In genomic region chr11:66619080-66619554, GRCh38 we compare ENCODE assay signal across 8 cellular contexts. TPM values are rescaled to one million over a fixed set of nuclear protein-coding genes. Genes with fewer than 3 reads are reported as not detected.
DNase-seq lines count a peak whose midpoint lies in the region; ATAC-seq, FAIRE-seq and TF ChIP-seq lines count a peak whose summit lies in the region.

No MANE protein-coding gene starts in this region.

- H3K9me3 Mint-ChIP-seq in Calu3 (ENCODE audit: low read depth, unreplicated experiment) = no peaks in the 10 kb centered on the region

- peaks cover 74% of the 10 kb centered on the region for H3K36me3 Mint-ChIP-seq in Calu3 (ENCODE audit: insufficient read depth, unreplicated experiment)

- WGBS in GM12878 (ENCODE audit: insufficient coverage, insufficient replicate concordance, low lambda C conversion rate, missing lambda C conversion rate) = 36% methylated on average over 4 of the region's 4 CpGs
- 31% methylated on average over 4 of the region's 4 CpGs for WGBS in suprapubic skin

- FAIRE-seq in GM12878 (lab: Jason Lieb, UNC) = no peak

- no peak for TF ChIP-seq EP300 in GM12878 (IDR thresholded peaks at IDR 0.05; ENCODE audit: borderline replicate concordance in 1 of 2, control insufficient read depth in 1 of 2, low read depth in 2 of 2, low read length in 2 of 2)
- no peak for TF ChIP-seq EP300 in suprapubic skin (IDR thresholded peaks at IDR 0.05)

- H3K4me1 ChIP-seq in MM.1S (ENCODE audit: low read length) (peaks cover 11% of the 10 kb centered on the region; the same call in 1 of the 2 replicates), GM12878 (ENCODE audit: control insufficient read depth, insufficient read depth, low read length) (0 out of 2 replicates have a peak, but pooled peaks cover 2% of the 10 kb centered on the region), suprapubic skin (peaks cover 58% of the 10 kb centered on the region)

- ATAC-seq in GM12878 (peak; percentile 26), HG03280 (IDR thresholded peaks at IDR 0.05; ENCODE audit: unreplicated experiment) (no peak), HG03025 (IDR thresholded peaks at IDR 0.05; ENCODE audit: low FRiP score, unreplicated experiment) (no peak)

- DNase-seq in Calu3 = no peak
- DNase-seq in MM.1S = peak; percentile 61
- DNase-seq in GM12878 (ENCODE audit: low read depth, low spot score) = no peak
- peak; percentile 52 for DNase-seq in kidney glomerular epithelial cell (lab: John Stamatoyannopoulos, UW)
- no peak for DNase-seq in suprapubic skin (ENCODE audit: low spot score in 2 of 2)
- no peak for DNase-seq in A172 (ENCODE audit: low spot score)

- BruUV-seq in Calu3 (replicated peaks; lab: Mats Ljungman, UMichigan) = no TSS peak
- BruUV-seq in GM12878 (replicated peaks; lab: Mats Ljungman, UMichigan) = no TSS peak

- CTCF ChIA-PET in Calu3 (lab: Charles Lee) (interaction anchor here (0.8 to 1.3 kb wide), 2 partner anchors 19 to 44 kb away, joined by 3 to 4 read pairs; partner anchors contain the start of gene RBM4), GM12878 (lab: Yijun Ruan, JAX) (interaction anchor here (0.6 to 10.1 kb wide), 8 partner anchors 17 to 884 kb away, joined by 3 to 71 read pairs (median 4); partner anchors contain the start of genes CCDC87, CCS, RBM4 and RBM4B)

- RAD21 ChIA-PET in GM12878 (lab: Charles Lee; ENCODE audit: unreplicated experiment) = interaction anchor here (0.6 to 3.8 kb wide), 10 partner anchors 10 to 73 kb away, joined by 3 to 25 read pairs (median 4); partner anchors contain the start of genes ACTN3, CCDC87, CCS and RBM4

- peak overlapping the region; percentile 97 for H3K4me2 ChIP-seq in MM.1S (ENCODE audit: low read depth, low read length)
- H3K4me2 ChIP-seq in GM12878 (ENCODE audit: control insufficient read depth, insufficient read depth) = peak overlapping the region; percentile 64

- SMC1A ChIA-PET in GM12878 (lab: Charles Lee; ENCODE audit: uncharacterized antibody, unreplicated experiment) = interaction anchor here (0.8 to 5.2 kb wide), 13 partner anchors 8 to 223 kb away, joined by 3 to 28 read pairs (median 4); partner anchors contain the start of genes CCDC87, CCS, RBM4 and RBM4B

- peak overlapping the region; percentile 80 for H3K27ac ChIP-seq in MM.1S (ENCODE audit: low read length)
- H3K27ac ChIP-seq in GM12878 (ENCODE audit: control insufficient read depth, insufficient read depth) = peak overlapping the region; percentile 40
- peak overlapping the region; percentile 94 for H3K27ac ChIP-seq in suprapubic skin

- peaks cover 20% of the 10 kb centered on the region for H3F3A ChIP-seq in MM.1S (ENCODE audit: insufficient read depth, low read length)

- H3K9ac ChIP-seq in MM.1S (ENCODE audit: low read length) (peak overlapping the region; percentile 99), GM12878 (ENCODE audit: control insufficient read depth, insufficient read depth, low read length) (peak overlapping the region; percentile 70)

- TF ChIP-seq CTCF in Calu3 (IDR thresholded peaks at IDR 0.05; ENCODE audit: unreplicated experiment) (no peak), MM.1S (IDR thresholded peaks at IDR 0.05; ENCODE audit: low read length) (no peak), GM12878 (IDR thresholded peaks at IDR 0.05 in 2 of 3, conservative IDR thresholded peaks at IDR 0.05 in 1 of 3; ENCODE audit: control insufficient read depth in 2 of 3, extremely low read depth in 1 of 3, insufficient read depth in 1 of 3, low read depth in 3 of 3, low read length in 3 of 3) (no peak), suprapubic skin (IDR thresholded peaks at IDR 0.05) (no peak)

- H3K27me3 ChIP-seq in MM.1S (replicated peaks; ENCODE audit: insufficient read depth, low read length) = no peaks in the 10 kb centered on the region
- H3K27me3 ChIP-seq in GM12878 (replicated peaks in 1 of 2; ENCODE audit: control insufficient read depth in 2 of 2, insufficient read depth in 2 of 2, low read length in 1 of 2) = no peaks in the 10 kb centered on the region
- H3K27me3 ChIP-seq in suprapubic skin = no peaks in the 10 kb centered on the region

- TF ChIP-seq POLR2A in GM12878 (IDR thresholded peaks at IDR 0.05; ENCODE audit: low read depth, low read length) = no peak
- TF ChIP-seq POLR2A in suprapubic skin (IDR thresholded peaks at IDR 0.05) = peak in 1 of 2 donors; percentile 29

- H3K4me3 ChIP-seq in MM.1S (ENCODE audit: low read length) (peak overlapping the region; percentile 100), GM12878 (peak overlapping the region; percentile 90), suprapubic skin (peak overlapping the region; percentile 80)

- peak overlapping the region; percentile 99 for H3K4me3 Mint-ChIP-seq in Calu3 (ENCODE audit: low read depth, unreplicated experiment)

- peaks cover 89% of the 10 kb centered on the region for H3K79me2 ChIP-seq in MM.1S (ENCODE audit: low read length)
- peaks cover 81% of the 10 kb centered on the region for H3K79me2 ChIP-seq in GM12878 (ENCODE audit: control insufficient read depth, insufficient read depth, low read length)

- no peaks in the 10 kb centered on the region for H3K27me3 Mint-ChIP-seq in Calu3 (ENCODE audit: unreplicated experiment)

- no peak for TF ChIP-seq RAD21 in GM12878 (IDR thresholded peaks at IDR 0.05; ENCODE audit: insufficient read depth, low read depth, low read length)

- no peak overlapping the region for H2AFZ ChIP-seq in MM.1S (ENCODE audit: low read length)
- H2AFZ ChIP-seq in GM12878 (ENCODE audit: control insufficient read depth, low read depth, low read length) = no peak overlapping the region

- H3K9me2 ChIP-seq in MM.1S (replicated peaks; ENCODE audit: insufficient read depth, low read length) = no peaks in the 10 kb centered on the region

- peaks cover 36% of the 10 kb centered on the region for H3K4me1 Mint-ChIP-seq in Calu3 (ENCODE audit: low read depth, unreplicated experiment)

- POLR2A ChIA-PET in GM12878 (lab: Charles Lee) = interaction anchor here (0.8 to 8.7 kb wide), 8 partner anchors 9 to 40 kb away, joined by 3 to 105 read pairs (median 4); partner anchors contain the start of genes CCDC87, CCS and RBM4

- H3K27ac Mint-ChIP-seq in Calu3 (ENCODE audit: unreplicated experiment) = peak overlapping the region; percentile 99

- H4K20me1 ChIP-seq in MM.1S (ENCODE audit: insufficient read depth, low read length) (peaks cover 70% of the 10 kb centered on the region), GM12878 (ENCODE audit: control insufficient read depth, insufficient read depth) (peaks cover 29% of the 10 kb centered on the region)

- intact Hi-C loops in Calu3 (cut with micrococcal nuclease; ENCODE audit: unreplicated experiment) = no loop called here
- intact Hi-C loops in GM12878 (cut with micrococcal nuclease; ENCODE audit: unreplicated experiment) = no loop called here

- in situ Hi-C loops in GM12878 (cut with MboI) = no loop called here

- H3K36me3 ChIP-seq in MM.1S (replicated peaks; ENCODE audit: insufficient read depth, low read length) = peaks cover 13% of the 10 kb centered on the region; the same call in 1 of the 2 replicates
- H3K36me3 ChIP-seq in GM12878 (ENCODE audit: control insufficient read depth in 2 of 2, insufficient read depth in 2 of 2, low read length in 1 of 2) = peaks cover 6 to 24% of the 10 kb centered on the region in 2 experiments; a peak in 3 of 4 replicates
- peaks cover 12% of the 10 kb centered on the region for H3K36me3 ChIP-seq in suprapubic skin

- H3K9me3 ChIP-seq in MM.1S (replicated peaks; ENCODE audit: insufficient read depth, low read length) = no peaks in the 10 kb centered on the region
- H3K9me3 ChIP-seq in GM12878 (replicated peaks; ENCODE audit: control insufficient read depth, insufficient read depth, low read length) = no peaks in the 10 kb centered on the region
- H3K9me3 ChIP-seq in suprapubic skin = no peaks in the 10 kb centered on the region

RNA-seq across cellular contexts. Expression of gene RBM14, which starts 2.7 kb away (rescaled TPM):
- total RNA-seq in Calu3 (2022) (102 and 107 TPM in 2 replicates), GM12878 (2014; rRNA removed) (51.2 and 63.3 TPM in 2 replicates), GM12878 (2014; rRNA removed; fragmentation: Illumina TruSeq; extraction: Trizol) (30.6 and 34.4 TPM in 2 replicates), GM12878 (2021) (114 and 133 TPM in 2 replicates), suprapubic skin (10 to 100 TPM; 53.2 to 96.1 (median 84.5) TPM)
- 243 and 263 TPM in 2 replicates for total RNA-seq in GM12878 (2013; cell fraction: nucleolus; rRNA removed)
- 22.8 TPM for polyA plus RNA-seq in GM12878 (2011; ENCODE audit: low read depth)
- polyA plus RNA-seq in GM12878 (2011; rRNA removed) (18.1 and 29.0 TPM in 2 replicates), GM12878 (2014; fragmentation: Illumina TruSeq; extraction: Trizol) (33.3 and 34.4 TPM in 2 replicates), GM12878 (2014; fragmentation: Nextera tagmentation; extraction: Ambion mirVana) (10 to 100 TPM in 1 of 2 experiments, 1 to 10 TPM in 1; 5.4 to 16.1 TPM), GM12878 (2014; rRNA removed) (54.6 and 59.2 TPM in 2 replicates), GM12878 (2016; fragmentation: Nextera tagmentation; extraction: Ambion mirVana) (100 to 1,000 TPM; 138 to 140 TPM)
- polyA plus RNA-seq in GM12878 (2011; cell fraction: cytosol; rRNA removed) = 47.4 and 54.9 TPM in 2 replicates
- 69.1 and 106 TPM in 2 replicates for polyA plus RNA-seq in GM12878 (2011; cell fraction: nucleus; rRNA removed)
- 39.7 and 50.2 TPM in 2 replicates for polyA plus RNA-seq in GM12878 (2012)
- polyA minus RNA-seq in GM12878 (2011; rRNA and poly(A)+ RNA removed) = 24.4 and 42.8 TPM in 2 replicates
- 30.7 and 36.0 TPM in 2 replicates for polyA minus RNA-seq in GM12878 (2011; cell fraction: cytosol; rRNA and poly(A)+ RNA removed)
- polyA minus RNA-seq in GM12878 (2011; cell fraction: nucleus; rRNA and poly(A)+ RNA removed) = 45.9 and 78.7 TPM in 2 replicates
- 42.8 and 43.4 TPM in 2 replicates for total RNA-seq in A172 (2014; rRNA removed; shearing (Covaris generic))

RNA-seq across cellular contexts. Expression of gene RBM4, which starts 19.4 kb away (rescaled TPM):
- 137 and 144 TPM in 2 replicates for total RNA-seq in Calu3 (2022)
- total RNA-seq in GM12878 (2013; cell fraction: nucleolus; rRNA removed) = 142 and 143 TPM in 2 replicates
- 98.9 and 105 TPM in 2 replicates for total RNA-seq in GM12878 (2014; rRNA removed)
- total RNA-seq in GM12878 (2014; rRNA removed; fragmentation: Illumina TruSeq; extraction: Trizol) = 107 and 108 TPM in 2 replicates
- total RNA-seq in GM12878 (2021) = 112 and 130 TPM in 2 replicates
- polyA plus RNA-seq in GM12878 (2011; ENCODE audit: low read depth) = 132 TPM
- polyA plus RNA-seq in GM12878 (2011; rRNA removed) = 170 and 175 TPM in 2 replicates
- 143 and 169 TPM in 2 replicates for polyA plus RNA-seq in GM12878 (2011; cell fraction: cytosol; rRNA removed)
- polyA plus RNA-seq in GM12878 (2011; cell fraction: nucleus; rRNA removed) = 132 and 151 TPM in 2 replicates
- 111 and 127 TPM in 2 replicates for polyA plus RNA-seq in GM12878 (2012)
- 115 and 121 TPM in 2 replicates for polyA plus RNA-seq in GM12878 (2014; fragmentation: Illumina TruSeq; extraction: Trizol)
- 100 to 1,000 TPM; 163 to 224 TPM for polyA plus RNA-seq in GM12878 (2014; fragmentation: Nextera tagmentation; extraction: Ambion mirVana)
- polyA plus RNA-seq in GM12878 (2014; rRNA removed) = 128 and 135 TPM in 2 replicates
- 100 to 1,000 TPM; 141 to 144 TPM for polyA plus RNA-seq in GM12878 (2016; fragmentation: Nextera tagmentation; extraction: Ambion mirVana)
- polyA minus RNA-seq in GM12878 (2011; rRNA and poly(A)+ RNA removed) = 132 and 251 TPM in 2 replicates
- 37.8 and 46.9 TPM in 2 replicates for polyA minus RNA-seq in GM12878 (2011; cell fraction: cytosol; rRNA and poly(A)+ RNA removed)
- 55.6 and 83.2 TPM in 2 replicates for polyA minus RNA-seq in GM12878 (2011; cell fraction: nucleus; rRNA and poly(A)+ RNA removed)
- 10 to 100 TPM; 82.5 to 100.0 (median 91.4) TPM for total RNA-seq in suprapubic skin
- 92.5 and 94.1 TPM in 2 replicates for total RNA-seq in A172 (2014; rRNA removed; shearing (Covaris generic))

RNA-seq across cellular contexts. Expression of gene CCS, which starts 26.1 kb away (rescaled TPM):
- total RNA-seq in Calu3 (2022) (33.2 and 34.2 TPM in 2 replicates), GM12878 (2014; rRNA removed) (35.8 and 40.6 TPM in 2 replicates), GM12878 (2014; rRNA removed; fragmentation: Illumina TruSeq; extraction: Trizol) (25.3 and 25.8 TPM in 2 replicates), GM12878 (2021) (33.8 and 35.3 TPM in 2 replicates), suprapubic skin (10 to 100 TPM; 14.1 to 36.3 (median 20.2) TPM)
- 40.3 and 53.9 TPM in 2 replicates for total RNA-seq in GM12878 (2013; cell fraction: nucleolus; rRNA removed)
- polyA plus RNA-seq in GM12878 (2011; ENCODE audit: low read depth) = 21.2 TPM
- polyA plus RNA-seq in GM12878 (2011; rRNA removed) (10.9 and 15.7 TPM in 2 replicates), GM12878 (2014; fragmentation: Illumina TruSeq; extraction: Trizol) (7.0 and 20.5 TPM in 2 replicates), GM12878 (2014; fragmentation: Nextera tagmentation; extraction: Ambion mirVana) (1 to 10 TPM; 1.5 to 7.6 TPM), GM12878 (2014; rRNA removed) (44.2 and 46.6 TPM in 2 replicates), GM12878 (2016; fragmentation: Nextera tagmentation; extraction: Ambion mirVana) (10 to 100 TPM; 41.9 to 44.1 TPM)
- polyA plus RNA-seq in GM12878 (2011; cell fraction: cytosol; rRNA removed) = 22.9 and 31.7 TPM in 2 replicates
- polyA plus RNA-seq in GM12878 (2011; cell fraction: nucleus; rRNA removed) = 64.7 and 70.2 TPM in 2 replicates
- polyA plus RNA-seq in GM12878 (2012) = 47.0 and 47.3 TPM in 2 replicates
- 12.5 and 20.3 TPM in 2 replicates for polyA minus RNA-seq in GM12878 (2011; rRNA and poly(A)+ RNA removed)
- polyA minus RNA-seq in GM12878 (2011; cell fraction: cytosol; rRNA and poly(A)+ RNA removed) = 11.5 and 13.1 TPM in 2 replicates
- polyA minus RNA-seq in GM12878 (2011; cell fraction: nucleus; rRNA and poly(A)+ RNA removed) = 8.3 and 14.5 TPM in 2 replicates
- total RNA-seq in A172 (2014; rRNA removed; shearing (Covaris generic)) = 12.4 and 16.6 TPM in 2 replicates

RNA-seq across cellular contexts. Expression of gene CCDC87, which starts 26.3 kb away (rescaled TPM):
- total RNA-seq in Calu3 (2022) (0.91 and 1.0 TPM in 2 replicates), GM12878 (2014; rRNA removed) (0.17 TPM in 1 of 2 replicates, not detected in the other), GM12878 (2014; rRNA removed; fragmentation: Illumina TruSeq; extraction: Trizol) (0.09 TPM in 1 of 2 replicates, not detected in the other), GM12878 (2021) (0.08 and 0.13 TPM in 2 replicates), suprapubic skin (under 1 TPM in 2 of 4 donors, not detected in 2; 0.30 to 0.55 TPM)
- 0.98 and 1.3 TPM in 2 replicates for total RNA-seq in GM12878 (2013; cell fraction: nucleolus; rRNA removed)
- polyA plus RNA-seq in GM12878 (2011; ENCODE audit: low read depth) = not detected
- polyA plus RNA-seq in GM12878 (2011; rRNA removed) (0.04 TPM in 1 of 2 replicates, not detected in the other), GM12878 (2014; fragmentation: Illumina TruSeq; extraction: Trizol) (0.07 TPM in 1 of 2 replicates, not detected in the other), GM12878 (2014; fragmentation: Nextera tagmentation; extraction: Ambion mirVana) (under 1 TPM in 1 of 2 experiments, not detected in 1; 0.02 TPM), GM12878 (2014; rRNA removed) (not detected in 2 replicates), GM12878 (2016; fragmentation: Nextera tagmentation; extraction: Ambion mirVana) (under 1 TPM in 1 of 2 experiments, not detected in 1; 0.11 TPM)
- 0.02 and 0.09 TPM in 2 replicates for polyA plus RNA-seq in GM12878 (2011; cell fraction: cytosol; rRNA removed)
- polyA plus RNA-seq in GM12878 (2011; cell fraction: nucleus; rRNA removed) = 0.15 and 0.23 TPM in 2 replicates
- polyA plus RNA-seq in GM12878 (2012) = 0.04 TPM in 1 of 2 replicates, not detected in the other
- polyA minus RNA-seq in GM12878 (2011; rRNA and poly(A)+ RNA removed) = 0.29 and 0.36 TPM in 2 replicates
- polyA minus RNA-seq in GM12878 (2011; cell fraction: cytosol; rRNA and poly(A)+ RNA removed) = not detected in 2 replicates
- polyA minus RNA-seq in GM12878 (2011; cell fraction: nucleus; rRNA and poly(A)+ RNA removed) = 0.48 and 0.86 TPM in 2 replicates
- total RNA-seq in A172 (2014; rRNA removed; shearing (Covaris generic)) = 0.31 and 1.2 TPM in 2 replicates

RNA-seq across cellular contexts. Expression of gene CTSF, which starts 50.7 kb away (rescaled TPM):
- total RNA-seq in Calu3 (2022) (1.7 TPM in 2 replicates), GM12878 (2014; rRNA removed) (0.11 TPM in 1 of 2 replicates, not detected in the other), GM12878 (2014; rRNA removed; fragmentation: Illumina TruSeq; extraction: Trizol) (0.09 and 0.22 TPM in 2 replicates), GM12878 (2021) (0.29 and 0.33 TPM in 2 replicates), suprapubic skin (100 to 1,000 TPM in 1 of 4 donors, 10 to 100 TPM in 3; 61.6 to 114 (median 83.2) TPM)
- total RNA-seq in GM12878 (2013; cell fraction: nucleolus; rRNA removed) = 0.52 and 0.61 TPM in 2 replicates
- polyA plus RNA-seq in GM12878 (2011; ENCODE audit: low read depth) = 0.29 TPM
- polyA plus RNA-seq in GM12878 (2011; rRNA removed) (0.24 and 0.30 TPM in 2 replicates), GM12878 (2014; fragmentation: Illumina TruSeq; extraction: Trizol) (not detected in 2 replicates), GM12878 (2014; fragmentation: Nextera tagmentation; extraction: Ambion mirVana) (not detected), GM12878 (2014; rRNA removed) (0.05 and 0.41 TPM in 2 replicates), GM12878 (2016; fragmentation: Nextera tagmentation; extraction: Ambion mirVana) (under 1 TPM in 1 of 2 experiments, not detected in 1; 0.15 TPM)
- polyA plus RNA-seq in GM12878 (2011; cell fraction: cytosol; rRNA removed) = 0.33 and 0.47 TPM in 2 replicates
- 2.5 and 4.2 TPM in 2 replicates for polyA plus RNA-seq in GM12878 (2011; cell fraction: nucleus; rRNA removed)
- 0.81 and 1.3 TPM in 2 replicates for polyA plus RNA-seq in GM12878 (2012)
- 0.52 and 1.0 TPM in 2 replicates for polyA minus RNA-seq in GM12878 (2011; rRNA and poly(A)+ RNA removed)
- polyA minus RNA-seq in GM12878 (2011; cell fraction: cytosol; rRNA and poly(A)+ RNA removed) = not detected in 2 replicates
- polyA minus RNA-seq in GM12878 (2011; cell fraction: nucleus; rRNA and poly(A)+ RNA removed) = 1.2 TPM in 1 of 2 replicates, not detected in the other
- total RNA-seq in A172 (2014; rRNA removed; shearing (Covaris generic)) = 1.6 and 7.8 TPM in 2 replicates

Comparison
In these comparisons a context has a peak if more than half of its experiments do, and no peak if none do; other contexts are left out.
1. DNase-seq: peak in MM.1S (single experiment) and kidney glomerular epithelial cell (single experiment); none in Calu3 (single experiment), GM12878 (single experiment), suprapubic skin (0 of 2) and A172 (single experiment).
2. H3K27ac ChIP-seq: peak in every context shown above with its lines; median percentile 94 in suprapubic skin; 80 in MM.1S; 40 in GM12878.
3. Peak in every context shown above with its lines, with median percentiles within 50 percentile points of each other: H3K4me3 ChIP-seq.